ENCODE assay signal across 8 cellular contexts in genomic region chr11:127493330-127493729, GRCh38.
A peak's percentile ranks its signal among the peaks of the same experiment; 100 is the strongest.
DNase-seq lines count a peak whose midpoint lies in the region; ATAC-seq and TF ChIP-seq lines count a peak whose summit lies in the region.

No MANE protein-coding gene starts in this region.

- DNase-seq in ACHN (peak; percentile 1), NCI-H526 (lab: John Stamatoyannopoulos, UW) (peak; percentile 43 to 80), endothelial cell (ENCODE audit: low spot score) (peak; percentile 16), upper lobe of left lung (no peak), esophagus squamous epithelium (lab: John Stamatoyannopoulos, UW) (no peak)
- DNase-seq in activated naive CD4-positive, alpha-beta T cell (lab: John Stamatoyannopoulos, UW) = no peak

- H3K27me3 Mint-ChIP-seq in endothelial cell (ENCODE audit: unreplicated experiment) = peaks cover 3% of the 10 kb centered on the region

- no peaks in the 10 kb centered on the region for H3K4me1 ChIP-seq in upper lobe of left lung
- H3K4me1 ChIP-seq in esophagus squamous epithelium = no peaks in the 10 kb centered on the region

- H3K27ac Mint-ChIP-seq in endothelial cell (ENCODE audit: unreplicated experiment) = no peak overlapping the region

- ATAC-seq in GM19351 (IDR thresholded peaks at IDR 0.05; ENCODE audit: unreplicated experiment) = peak; percentile 81
- no peak for ATAC-seq in upper lobe of left lung (ENCODE audit: low FRiP score in 2 of 2)
- no peak for ATAC-seq in activated CD4-positive, CD25-positive, alpha-beta regulatory T cell treated with anti-CD3 and anti-CD28 coated beads, Interleukin-2, amount 50 U/mL, for 24 hours

- TF ChIP-seq CTCF in endothelial cell (IDR thresholded peaks at IDR 0.05; ENCODE audit: unreplicated experiment) (peak; percentile 61), upper lobe of left lung (IDR thresholded peaks at IDR 0.05) (no peak), esophagus squamous epithelium (IDR thresholded peaks at IDR 0.05) (peak in 2 of 6 experiments; percentile 9 to 31)

- no peak for TF ChIP-seq POLR2A in upper lobe of left lung (IDR thresholded peaks at IDR 0.05)
- no peak for TF ChIP-seq POLR2A in esophagus squamous epithelium (IDR thresholded peaks at IDR 0.05)

- H3K27me3 ChIP-seq in upper lobe of left lung (no peaks in the 10 kb centered on the region), esophagus squamous epithelium (no peaks in the 10 kb centered on the region)

- H3K36me3 Mint-ChIP-seq in endothelial cell (ENCODE audit: low read depth, unreplicated experiment) = peaks cover 5% of the 10 kb centered on the region

- H3K4me1 Mint-ChIP-seq in endothelial cell (ENCODE audit: unreplicated experiment) = peaks cover 2% of the 10 kb centered on the region

- no peak overlapping the region for H3K27ac ChIP-seq in upper lobe of left lung
- H3K27ac ChIP-seq in esophagus squamous epithelium = no peak overlapping the region

- H3K4me3 Mint-ChIP-seq in endothelial cell (ENCODE audit: unreplicated experiment) = no peak overlapping the region

- intact Hi-C loops in esophagus squamous epithelium (cut with DNase I) = no loop called here

- H3K4me3 ChIP-seq in upper lobe of left lung (no peak overlapping the region), esophagus squamous epithelium (no peak overlapping the region)

- WGBS in upper lobe of left lung, 2 donors = 73 to 76% methylated on average over 4 of the region's 4 CpGs
- 48 to 60% methylated on average over 4 of the region's 4 CpGs for whole genome bisulfite sequencing in esophagus squamous epithelium, 2 donors

- peaks cover 6% of the 10 kb centered on the region for H3K9me3 Mint-ChIP-seq in endothelial cell (ENCODE audit: unreplicated experiment)

- no peaks in the 10 kb centered on the region for H3K36me3 ChIP-seq in upper lobe of left lung
- no peaks in the 10 kb centered on the region for H3K36me3 ChIP-seq in esophagus squamous epithelium

- no peak for TF ChIP-seq EP300 in upper lobe of left lung (IDR thresholded peaks at IDR 0.05)

- in situ Hi-C loops in ACHN (cut with HindIII; ENCODE audit: low pct_ligation_motif_present, low pct_unique_long_range_greater_than_20kb, low sequenced_read_pairs) = no loop called here

- peaks cover 6 to 21% (median 17%) of the 10 kb centered on the region in 4 donors for H3K9me3 ChIP-seq in upper lobe of left lung
- peaks cover 0 to 15% (median 9%) of the 10 kb centered on the region in 3 donors for H3K9me3 ChIP-seq in esophagus squamous epithelium

Comparison
In these comparisons a context has a peak if more than half of its experiments do, and no peak if none do; other contexts are left out.
1. DNase-seq: peak in ACHN (single experiment), NCI-H526 (2 of 2) and endothelial cell (single experiment); none in upper lobe of left lung (0 of 2), esophagus squamous epithelium (single experiment) and activated naive CD4-positive, alpha-beta T cell (0 of 4).